In genomic region chr2:15899327-15899612, GRCh38 we compare ENCODE assay signal across 10 cellular contexts. TPM values are rescaled to one million over a fixed set of nuclear protein-coding genes. Genes with fewer than 3 reads are reported as not detected.
"Had no signal": no experiment of that assay in that cellular context is flagged by ENCODE, and none has a peak within 500 bp of the region (broad histone marks: within the 10 kb centered on the region; RNA-seq: fewer than 3 reads in every experiment).

No MANE protein-coding gene starts in this region.

- H2AFZ ChIP-seq: GM23248 had no signal

- DNase-seq: GM23248, GOT3, H7, H9, HCEC 1CT, HFFc6 had no signal

- ATAC-seq: HCT116 had no signal

- H3K9me3 ChIP-seq: HAP-1 had no signal

- FAIRE-seq: H54 had no signal

- H3K27ac Mint-ChIP-seq: HFFc6 had no signal

- H3K4me3 Mint-ChIP-seq: H9, HFFc6 had no signal

- H3K27ac ChIP-seq: GM23248 had no signal

- H3K4me1 ChIP-seq: HAP-1 had no signal

- H3K9ac ChIP-seq: GM23248 had no signal

- H3K4me3 ChIP-seq: GM23248, HAP-1 had no signal

- H3K36me3 ChIP-seq: HAP-1 had no signal

RNA-seq across cellular contexts. Expression of gene MYCN, which starts 41.1 kb away (rescaled TPM):
- total RNA-seq: GM23248, H4, HFFc6 had no signal
- polyA plus RNA-seq: GM23248 had no signal
